23 cellular contexts compared by ENCODE assay signal in the genomic region with DNA sequence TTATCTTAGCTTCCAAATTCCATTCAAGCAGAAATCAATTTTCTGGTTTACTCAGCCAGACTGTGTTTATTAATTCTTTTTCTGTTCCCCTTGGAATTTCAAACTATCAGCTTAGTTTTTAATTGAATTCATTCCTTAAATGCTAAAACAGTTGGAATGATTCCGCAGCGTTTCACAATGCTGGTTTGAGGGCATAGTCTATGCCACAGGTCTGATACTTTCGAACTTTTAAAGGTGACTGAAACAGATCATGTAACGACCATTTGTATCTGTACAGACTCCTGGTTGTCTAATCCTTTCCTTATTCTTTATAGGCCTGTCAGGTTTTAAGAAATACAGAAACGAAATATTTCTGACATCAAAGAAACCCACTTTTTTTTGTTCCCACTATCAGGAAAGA. TPM values are rescaled to one million over a fixed set of nuclear protein-coding genes. Genes with fewer than 3 reads are reported as not detected.
DNase-seq lines count a peak whose midpoint lies in the region; ATAC-seq, FAIRE-seq and TF ChIP-seq lines count a peak whose summit lies in the region.
"Had no signal": no experiment of that assay in that cellular context is flagged by ENCODE, and none has a peak within 500 bp of the region (broad histone marks: within the 10 kb centered on the region; RNA-seq: fewer than 3 reads in every experiment).

No MANE protein-coding gene starts in this region.

- H3K4me2 ChIP-seq in SK-N-SH (no peak overlapping the region), HCT116 (ENCODE audit: low read length) (no peak overlapping the region), K562 (ENCODE audit: insufficient read depth, low read length) (no peak overlapping the region)
- H3K4me2 ChIP-seq: A549, BLaER1 had no signal

- H3K27ac ChIP-seq in SK-N-SH (ENCODE audit: low read depth in 2 of 2, low read length in 1 of 2) (no peak overlapping the region), HCT116 (ENCODE audit: low read depth, low read length) (no peak overlapping the region; the same call in 1 of the 2 replicates), K562 (ENCODE audit: extremely low read depth, low read depth, low read length) (no peak overlapping the region), right lobe of liver (peak overlapping the region in 2 of 3 donors; percentile 49 to 54), prostate gland (no peak overlapping the region)
- H3K27ac ChIP-seq: 22Rv1, A549, BLaER1, C4-2B had no signal

- CTCF ChIA-PET in SK-N-SH (lab: Yijun Ruan, JAX) (interaction anchor here (1.1 kb wide), 1 partner anchor 12 kb away, joined by 3 read pairs; no protein-coding TSS in a partner anchor), HCT116 (lab: Charles Lee) (no interaction called here), K562 (lab: Yijun Ruan, JAX; ENCODE audit: low intra/inter-chr PET ratio) (no interaction called here)

- WGBS in SK-N-SH (ENCODE audit: low lambda C conversion rate): 94% methylated on average over 5 of the region's 5 CpGs
- WGBS in K562 (ENCODE audit: insufficient coverage, low coverage, missing lambda C conversion rate): 23% methylated on average over 5 of the region's 5 CpGs
- 38% methylated on average over 5 of the region's 5 CpGs for WGBS in right lobe of liver (ENCODE audit: insufficient coverage, low coverage, low lambda C conversion rate, missing lambda C conversion rate)
- 84% methylated on average over 5 of the region's 5 CpGs for WGBS in prostate gland

- TF ChIP-seq EP300 in SK-N-SH (IDR thresholded peaks at IDR 0.05; ENCODE audit: borderline replicate concordance in 1 of 2, low read depth in 1 of 2, low read length in 1 of 2) (no peak), K562 (IDR thresholded peaks at IDR 0.05; ENCODE audit: low read length) (no peak)

- no peak overlapping the region for H2AFZ ChIP-seq in SK-N-SH (ENCODE audit: low read depth)
- H2AFZ ChIP-seq in HCT116 (ENCODE audit: low read depth, low read length, poor library complexity, severe bottlenecking): peak overlapping the region; percentile 63
- 0 out of 2 replicates have a peak overlapping the region, but pooled peaks have one; percentile 17 for H2AFZ ChIP-seq in K562 (ENCODE audit: low read depth, low read length)

- intact Hi-C loops in HCT116 (cut with micrococcal nuclease): no loop called here
- intact Hi-C loops in K562 (cut with micrococcal nuclease): no loop called here
- intact Hi-C loops in right lobe of liver (cut with DNase I): no loop called here
- intact Hi-C loops in prostate gland (cut with DNase I): no loop called here

- TF ChIP-seq RAD21 in SK-N-SH (IDR thresholded peaks at IDR 0.05; ENCODE audit: low read length) (no peak), HCT116 (IDR thresholded peaks at IDR 0.05; ENCODE audit: low read depth) (no peak), K562 (CRISPR knock-in tag; conservative IDR thresholded peaks at IDR 0.05 in 1 of 2, IDR thresholded peaks at IDR 0.05 in 1 of 2) (no peak)

- ATAC-seq in SK-N-SH treated with all-trans-retinoic acid at 6 μM for 48 hours: no peak
- no peak for ATAC-seq in HCT116
- no peak for ATAC-seq in K562
- ATAC-seq in right lobe of liver: peak; percentile 94 to 98 (median 96)
- no peak for ATAC-seq in GM18867 (IDR thresholded peaks at IDR 0.05; ENCODE audit: unreplicated experiment)
- no peak for ATAC-seq in GM18870 (IDR thresholded peaks at IDR 0.05; ENCODE audit: unreplicated experiment)
- ATAC-seq: A549; CD8-positive, alpha-beta T cell had no signal

- BruUV-seq in HCT116 (replicated peaks; lab: Mats Ljungman, UMichigan): no TSS peak
- no TSS peak for BruUV-seq in K562 (replicated peaks; lab: Mats Ljungman, UMichigan)

- POLR2A ChIA-PET in SK-N-SH (lab: Yijun Ruan, JAX) (interaction anchor here (0.6 kb wide), 1 partner anchor 180 kb away, joined by 5 read pairs; no protein-coding TSS in a partner anchor), HCT116 (lab: Charles Lee) (no interaction called here), K562 (lab: Yijun Ruan, JAX) (interaction anchor here (1.0 kb wide), 1 partner anchor 10 kb away, joined by 3 read pairs; no protein-coding TSS in a partner anchor)

- H3K36me3 ChIP-seq in SK-N-SH (replicated peaks in 1 of 2; ENCODE audit: control insufficient read depth in 1 of 2, insufficient read depth in 2 of 2, low read length in 1 of 2) (no peaks in the 10 kb centered on the region), HCT116 (ENCODE audit: control insufficient read depth in 1 of 2, insufficient read depth in 2 of 2, low read length in 2 of 2) (no peaks in the 10 kb centered on the region), K562 (ENCODE audit: control insufficient read depth, insufficient read depth, low read length) (no peaks in the 10 kb centered on the region), right lobe of liver (no peaks in the 10 kb centered on the region), prostate gland (no peaks in the 10 kb centered on the region)
- H3K36me3 ChIP-seq: BLaER1 had no signal

- H4K20me1 ChIP-seq in SK-N-SH (ENCODE audit: insufficient read depth) (no peaks in the 10 kb centered on the region), HCT116 (ENCODE audit: insufficient read depth) (no peaks in the 10 kb centered on the region), K562 (replicated peaks; ENCODE audit: control insufficient read depth, insufficient read depth, low read length) (no peaks in the 10 kb centered on the region)
- H4K20me1 ChIP-seq: BLaER1 had no signal

- no peak for TF ChIP-seq POLR2A in HCT116 (IDR thresholded peaks at IDR 0.05; ENCODE audit: borderline replicate concordance, extremely low read depth, insufficient read depth, insufficient read length)
- no peak for TF ChIP-seq POLR2A in K562 (conservative IDR thresholded peaks at IDR 0.05)
- TF ChIP-seq POLR2A in right lobe of liver (IDR thresholded peaks at IDR 0.05): no peak
- TF ChIP-seq POLR2A in prostate gland (IDR thresholded peaks at IDR 0.05): no peak

- in situ Hi-C loops in K562 (cut with MboI): no loop called here

- H3K4me3 ChIP-seq in SK-N-SH (ENCODE audit: low read depth in 2 of 2, low read length in 1 of 2) (no peak overlapping the region), HCT116 (replicated peaks in 1 of 2; ENCODE audit: low read depth in 1 of 2, low read length in 2 of 2) (no peak overlapping the region), K562 (no peak overlapping the region), right lobe of liver (no peak overlapping the region), prostate gland (no peak overlapping the region)
- H3K4me3 ChIP-seq: A549, BLaER1 had no signal

- H3K9ac ChIP-seq in SK-N-SH: no peak overlapping the region
- H3K9ac ChIP-seq in HCT116 (ENCODE audit: low read length): no peak overlapping the region
- no peak overlapping the region for H3K9ac ChIP-seq in K562 (ENCODE audit: insufficient read depth in 1 of 2, low read depth in 2 of 2, low read length in 2 of 2)
- H3K9ac ChIP-seq: BLaER1 had no signal

- DNase-seq in SK-N-SH (peak; percentile 4), HCT116 (ENCODE audit: low read depth, low spot score) (no peak), K562 (ENCODE audit: extremely low read depth in 1 of 4, low spot score in 3 of 4) (no peak), right lobe of liver (peak in 1 of 3 donors; percentile 68), prostate gland (ENCODE audit: low spot score) (no peak)
- DNase-seq: ACHN; Caco-2; CD4-positive, CD25-positive, alpha-beta regulatory T cell; CD8-positive, alpha-beta T cell; DMS153; DND-41; H7; HCEC 1CT had no signal

- H3K79me2 ChIP-seq in SK-N-SH (ENCODE audit: insufficient read depth): no peaks in the 10 kb centered on the region
- peaks cover 26% of the 10 kb centered on the region for H3K79me2 ChIP-seq in HCT116 (ENCODE audit: insufficient read depth, low read length)
- no peaks in the 10 kb centered on the region for H3K79me2 ChIP-seq in K562 (ENCODE audit: control insufficient read depth, insufficient read depth, low read length)

- RAD21 ChIA-PET in HCT116 (lab: Charles Lee; ENCODE audit: low non-redundant PET in 1 of 2, low total read pairs in 2 of 2, uncharacterized antibody in 2 of 2, unreplicated experiment in 2 of 2): no interaction called here

- no peaks in the 10 kb centered on the region for H3K4me1 ChIP-seq in SK-N-SH (ENCODE audit: control insufficient read depth in 1 of 2, insufficient read depth in 2 of 2, low read depth in 1 of 2, low read length in 1 of 2)
- H3K4me1 ChIP-seq in HCT116 (ENCODE audit: control insufficient read depth in 1 of 2, insufficient read depth in 2 of 2, low read length in 2 of 2): peaks cover 2 to 30% of the 10 kb centered on the region in 2 experiments; a peak in 3 of 4 replicates
- H3K4me1 ChIP-seq in K562 (replicated peaks in 1 of 2; ENCODE audit: control insufficient read depth in 2 of 2, insufficient read depth in 2 of 2, low read length in 2 of 2): no peaks in the 10 kb centered on the region; a peak in 1 of 5 replicates
- peaks cover 0 to 12% (median 3%) of the 10 kb centered on the region in 4 donors for H3K4me1 ChIP-seq in right lobe of liver
- no peaks in the 10 kb centered on the region for H3K4me1 ChIP-seq in prostate gland (replicated peaks)
- H3K4me1 ChIP-seq: A549, BLaER1 had no signal

- TF ChIP-seq CTCF in SK-N-SH (IDR thresholded peaks at IDR 0.05) (no peak), HCT116 (IDR thresholded peaks at IDR 0.05 in 2 of 3, conservative IDR thresholded peaks at IDR 0.05 in 1 of 3; ENCODE audit: borderline replicate concordance in 1 of 3, insufficient read depth in 1 of 3, low read depth in 2 of 3, low read length in 2 of 3) (no peak), K562 (IDR thresholded peaks at IDR 0.05 in 2 of 3, conservative IDR thresholded peaks at IDR 0.05 in 1 of 3; ENCODE audit: insufficient read depth in 2 of 3, low read depth in 1 of 3, low read length in 3 of 3) (no peak), right lobe of liver (IDR thresholded peaks at IDR 0.05) (no peak), prostate gland (IDR thresholded peaks at IDR 0.05) (no peak)

- H3K9me2 ChIP-seq in SK-N-SH (no peaks in the 10 kb centered on the region), HCT116 (ENCODE audit: insufficient read depth) (no peaks in the 10 kb centered on the region)

- peak; percentile 57 for FAIRE-seq in K562 (lab: Jason Lieb, UNC)
- FAIRE-seq: A549, G401.6, GM12892, H1 had no signal

- H3K27me3 ChIP-seq in SK-N-SH (ENCODE audit: insufficient read depth): no peaks in the 10 kb centered on the region
- no peaks in the 10 kb centered on the region for H3K27me3 ChIP-seq in HCT116 (ENCODE audit: insufficient read depth, low read length)
- H3K27me3 ChIP-seq in K562 (ENCODE audit: control insufficient read depth in 2 of 2, insufficient read depth in 2 of 2, low read length in 2 of 2): no peaks in the 10 kb centered on the region
- no peaks in the 10 kb centered on the region for H3K27me3 ChIP-seq in right lobe of liver
- no peaks in the 10 kb centered on the region for H3K27me3 ChIP-seq in prostate gland (replicated peaks; ENCODE audit: insufficient read depth)
- H3K27me3 ChIP-seq: BLaER1 had no signal

- no peaks in the 10 kb centered on the region for H3K9me1 ChIP-seq in K562 (ENCODE audit: control insufficient read depth, insufficient read depth, low read length)

- no peaks in the 10 kb centered on the region for H3K9me3 ChIP-seq in SK-N-SH
- H3K9me3 ChIP-seq in HCT116 (ENCODE audit: control insufficient read depth in 1 of 2, insufficient read depth in 1 of 2, low read depth in 1 of 2, low read length in 2 of 2): no peaks in the 10 kb centered on the region
- no peaks in the 10 kb centered on the region for H3K9me3 ChIP-seq in K562 (replicated peaks; ENCODE audit: control insufficient read depth, insufficient read depth, low read depth, low read length)
- no peaks in the 10 kb centered on the region for H3K9me3 ChIP-seq in right lobe of liver
- no peaks in the 10 kb centered on the region for H3K9me3 ChIP-seq in prostate gland
- H3K9me3 ChIP-seq: A549, BLaER1 had no signal

- peaks cover 6% of the 10 kb centered on the region for H3F3A ChIP-seq in SK-N-SH (replicated peaks; ENCODE audit: insufficient read depth)

RNA-seq across cellular contexts. Expression of a gene that starts 45.4 kb away (rescaled TPM):
- 0.20 and 0.21 TPM in 2 replicates for polyA plus RNA-seq in SK-N-SH (2012; rRNA removed)
- polyA plus RNA-seq in SK-N-SH (2012; cell fraction: cytosol; rRNA removed): 0.08 and 0.12 TPM in 2 replicates
- 0.54 and 0.77 TPM in 2 replicates for polyA plus RNA-seq in SK-N-SH (2012; cell fraction: nucleus; rRNA removed)
- total RNA-seq in HCT116 (2021; ENCODE audit: unreplicated experiment): 10.6 TPM
- 8.5 and 9.6 TPM in 2 replicates for polyA plus RNA-seq in HCT116 (2012)
- total RNA-seq in K562 (2011; cell fraction: chromatin; rRNA removed; ENCODE audit: low replicate concordance): 0.51 and 0.72 TPM in 2 replicates
- total RNA-seq in K562 (2011; cell fraction: nucleolus; rRNA removed): 0.79 TPM in 1 of 2 replicates, not detected in the other
- total RNA-seq in K562 (2011; cell fraction: nucleoplasm; rRNA removed): not detected in 2 replicates
- 0.68 TPM in 1 of 2 replicates, not detected in the other for total RNA-seq in K562 (2014; rRNA removed)
- 0.22 and 0.38 TPM in 2 replicates for total RNA-seq in K562 (2014; rRNA removed; fragmentation: Illumina TruSeq; extraction: Trizol)
- not detected in 2 replicates for total RNA-seq in K562 (2015; rRNA removed; fragmentation: Illumina TruSeq; extraction: Trizol)
- not detected in 2 replicates for total RNA-seq in K562 (2021)
- not detected in 2 replicates for polyA plus RNA-seq in K562 (2011; rRNA removed)
- polyA plus RNA-seq in K562 (2011; cell fraction: cytosol; rRNA removed): not detected in 2 replicates
- polyA plus RNA-seq in K562 (2011; cell fraction: nucleus; rRNA removed): 0.24 TPM in 1 of 2 replicates, not detected in the other
- 0.26 TPM in 1 of 2 replicates, not detected in the other for polyA plus RNA-seq in K562 (2012)
- polyA plus RNA-seq in K562 (2014; fragmentation: Illumina TruSeq; extraction: Trizol): 0.10 TPM in 1 of 2 replicates, not detected in the other
- not detected for polyA plus RNA-seq in K562 (2014; fragmentation: Nextera tagmentation; extraction: Ambion mirVana)
- 0.28 TPM in 1 of 2 replicates, not detected in the other for polyA plus RNA-seq in K562 (2014; rRNA removed)
- 0.33 and 0.39 TPM in 2 replicates for polyA minus RNA-seq in K562 (2011; rRNA and poly(A)+ RNA removed)
- polyA minus RNA-seq in K562 (2011; cell fraction: cytosol; rRNA and poly(A)+ RNA removed): not detected in 2 replicates
- polyA minus RNA-seq in K562 (2011; cell fraction: nucleus; rRNA and poly(A)+ RNA removed): 0.44 TPM in 1 of 2 replicates, not detected in the other
- total RNA-seq in right lobe of liver: not detected
- total RNA-seq in prostate gland: 1 to 10 TPM in 1 of 2 donors, not detected in 1; 1.4 TPM
- total RNA-seq: H7 had no signal
- polyA plus RNA-seq: CD4-positive, CD25-positive, alpha-beta regulatory T cell; H1 had no signal

Comparison
In these comparisons a context has a peak if more than half of its experiments do, and no peak if none do; other contexts are left out.
1. H3K27ac ChIP-seq: peak in right lobe of liver (2 of 3); none in SK-N-SH (0 of 2), HCT116 (single experiment), K562 (single experiment) and prostate gland (0 of 2).
2. ATAC-seq: peak in right lobe of liver (4 of 4); none in SK-N-SH treated with all-trans-retinoic acid at 6 μM for 48 hours (single experiment), HCT116 (single experiment), K562 (single experiment), GM18867 (single experiment) and GM18870 (single experiment).